ENCODE assay signal across 17 cellular contexts in genomic region chr14:40760703-40761102, GRCh38.
"Had no signal": no experiment of that assay in that cellular context is flagged by ENCODE, and none has a peak within 500 bp of the region (broad histone marks: within the 10 kb centered on the region; RNA-seq: fewer than 3 reads in every experiment).

No MANE protein-coding gene starts in this region.

- H3K4me3 ChIP-seq: coronary artery, dorsolateral prefrontal cortex, esophagus muscularis mucosa, heart right ventricle, left lung, lower lobe of right lung, mucosa of descending colon had no signal

- H3K36me3 ChIP-seq: esophagus muscularis mucosa, heart right ventricle, left lung, lower lobe of right lung had no signal

- H3K27me3 ChIP-seq: dorsolateral prefrontal cortex, esophagus muscularis mucosa, foreskin keratinocyte, heart right ventricle, left lung had no signal

- DNase-seq: dermis blood vessel endothelial cell; dorsolateral prefrontal cortex; effector CD4-positive, alpha-beta T cell; effector memory CD4-positive, alpha-beta T cell; foreskin keratinocyte; glutamatergic neuron; head of caudate nucleus; heart right ventricle; hippocampal formation; left cardiac atrium; left lung; left ventricle myocardium superior; lower lobe of right lung; mesenchymal stem cell; mucosa of descending colon had no signal

- H3K4me1 ChIP-seq: esophagus muscularis mucosa, foreskin keratinocyte, heart right ventricle, left lung, lower lobe of right lung had no signal

- H3K27ac ChIP-seq: coronary artery, dorsolateral prefrontal cortex, esophagus muscularis mucosa, foreskin keratinocyte, heart right ventricle, left lung, lower lobe of right lung had no signal

- H3K9me3 ChIP-seq: lower lobe of right lung had no signal

- ATAC-seq: foreskin keratinocyte, heart right ventricle, left cardiac atrium, left lung, left ventricle myocardium superior, lower lobe of right lung, mucosa of descending colon had no signal
